ENCODE assay signal across 1 cellular context in the genomic region with DNA sequence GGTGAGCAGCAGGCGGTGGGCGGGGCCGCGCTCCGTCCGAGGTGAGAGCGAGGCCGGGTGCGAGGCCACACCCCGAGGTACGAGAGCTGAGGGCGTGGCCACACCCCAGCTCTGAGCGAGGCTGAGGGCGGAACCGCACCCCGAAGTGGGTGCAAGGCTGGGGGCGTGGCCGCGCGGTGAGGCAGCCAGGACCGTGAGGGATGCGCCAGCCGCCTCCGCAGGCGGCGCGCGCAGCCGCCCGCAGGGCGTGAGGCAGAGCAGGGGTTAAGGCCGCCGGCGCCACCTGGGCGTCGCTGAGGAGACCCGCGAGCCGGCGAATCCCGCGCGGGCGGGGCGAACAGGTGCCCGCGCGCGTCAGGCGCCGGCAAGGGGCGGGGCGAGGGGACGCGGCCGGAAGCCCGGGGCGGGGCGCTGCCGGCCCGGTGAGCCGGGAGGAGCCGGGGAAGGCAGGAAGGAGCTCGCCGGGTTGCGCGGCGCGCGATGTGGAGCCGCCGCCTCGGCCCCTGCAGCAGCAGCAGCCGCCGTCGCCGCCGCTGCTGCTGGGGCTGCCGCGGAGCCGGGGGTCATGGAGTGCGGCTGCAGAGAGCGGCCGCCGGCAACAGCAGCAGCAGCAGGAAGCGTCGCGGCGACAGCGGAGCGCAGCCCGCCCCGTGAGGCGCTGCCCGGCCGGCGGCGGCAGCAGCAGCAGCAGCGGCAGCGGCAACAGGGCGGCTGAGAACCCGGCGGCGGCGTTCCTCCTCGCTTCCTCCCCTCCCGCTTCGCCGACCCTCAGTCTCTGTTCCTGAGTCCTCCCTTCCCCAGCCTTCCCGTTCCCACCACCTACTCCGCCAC.
A peak's percentile ranks its signal among the peaks of the same experiment; 100 is the strongest.
TF ChIP-seq lines count a peak whose summit lies in the region.

Gene BICDL1 (plus strand): TSS at position 449 of the 831 bp plus-strand sequence. CDS start 633 bp downstream, outside the sequence.

TF ChIP-seq in K562, 482 proteins besides CTCF, POLR2A, EP300 and RAD21 (continued from another document and continues in another):
- TF ChIP-seq ZNF609 (CRISPR knock-in tag; IDR thresholded peaks at IDR 0.05; ENCODE audit: borderline replicate concordance) (no peak), MCM2 (IDR thresholded peaks at IDR 0.05; ENCODE audit: low read depth) (no peak), CREM (IDR thresholded peaks at IDR 0.05; ENCODE audit: low read depth) (0 out of 2 replicates have a peak, but pooled peaks have one; percentile 27), FUS (optimal IDR thresholded peaks at IDR 0.05; ENCODE audit: low read depth, low read length) (peak; percentile 13), NONO (IDR thresholded peaks at IDR 0.05; ENCODE audit: low read depth in 2 of 2, low read length in 1 of 2) (0 out of 4 replicates have a peak, but pooled peaks of 1 of the 2 experiments have one; percentile 18), RBFOX2 (IDR thresholded peaks at IDR 0.05; ENCODE audit: low read depth, low read length) (no peak), EGR1 (conservative IDR thresholded peaks at IDR 0.05) (peak; percentile 79), SMARCE1 (IDR thresholded peaks at IDR 0.05) (no peak), MEIS2 (IDR thresholded peaks at IDR 0.05; ENCODE audit: partially characterized antibody) (peak; percentile 64), ZBTB17 (CRISPR knock-in tag; IDR thresholded peaks at IDR 0.05) (no peak), HNRNPLL (IDR thresholded peaks at IDR 0.05; ENCODE audit: low read depth, low read length, poor library complexity, severe bottlenecking) (peak; percentile 49), ZNF449 (CRISPR knock-in tag; IDR thresholded peaks at IDR 0.05) (no peak), DIDO1 (tag; IDR thresholded peaks at IDR 0.05; ENCODE audit: low read depth) (no peak), IRF2 (CRISPR knock-in tag; IDR thresholded peaks at IDR 0.05) (no peak), NFRKB (IDR thresholded peaks at IDR 0.05; ENCODE audit: low read depth) (no peak), HSF4 (CRISPR knock-in tag; IDR thresholded peaks at IDR 0.05; ENCODE audit: borderline replicate concordance) (no peak), ZNF324 (CRISPR knock-in tag; IDR thresholded peaks at IDR 0.05) (no peak), CXXC5 (CRISPR knock-in tag; IDR thresholded peaks at IDR 0.05) (peak; percentile 84), TAF15 (IDR thresholded peaks at IDR 0.05; ENCODE audit: low read depth, low read length) (no peak), DPF2 (IDR thresholded peaks at IDR 0.05) (no peak), ZC3H8 (IDR thresholded peaks at IDR 0.05) (no peak), TCFL5 (CRISPR knock-in tag; conservative IDR thresholded peaks at IDR 0.05) (no peak), PHF21A (IDR thresholded peaks at IDR 0.05; ENCODE audit: borderline replicate concordance, low read depth) (no peak), TBL1XR1 (IDR thresholded peaks at IDR 0.05; ENCODE audit: low read length in 2 of 2) (no peak), RB1 (IDR thresholded peaks at IDR 0.05; ENCODE audit: low read depth) (peak; percentile 25; the same call in 1 of the 2 replicates), YY1 (IDR thresholded peaks at IDR 0.05; ENCODE audit: borderline replicate concordance in 1 of 3, control insufficient read depth in 1 of 3, extremely low read depth in 1 of 3, insufficient read depth in 3 of 3, insufficient read length in 1 of 3, insufficient replicate concordance in 2 of 3, low read depth in 1 of 3, low read length in 2 of 3) (peak in 1 of 3 experiments; percentile 25), SUPT5H (IDR thresholded peaks at IDR 0.05) (no peak), ZNF217 (CRISPR knock-in tag; IDR thresholded peaks at IDR 0.05) (no peak), FOXM1 (IDR thresholded peaks at IDR 0.05; ENCODE audit: low read depth) (no peak), FOXM1 (CRISPR knock-in tag; IDR thresholded peaks at IDR 0.05; ENCODE audit: low read depth) (peak; percentile 75; the same call in 1 of the 2 replicates), CBX1 (IDR thresholded peaks at IDR 0.05; ENCODE audit: low read depth) (no peak), KLF13 (tag; IDR thresholded peaks at IDR 0.05; ENCODE audit: borderline replicate concordance, low read depth) (peak; percentile 92), NCOA4 (IDR thresholded peaks at IDR 0.05; ENCODE audit: partially characterized antibody) (no peak), SOX6 (IDR thresholded peaks at IDR 0.05) (0 out of 2 replicates have a peak, but pooled peaks have one; percentile 12), ZSCAN32 (CRISPR knock-in tag; IDR thresholded peaks at IDR 0.05) (no peak), ATF7 (IDR thresholded peaks at IDR 0.05) (peak; percentile 65; the same call in 1 of the 2 replicates), BRCA1 (IDR thresholded peaks at IDR 0.05) (no peak), BRCA1 (CRISPR knock-in tag; IDR thresholded peaks at IDR 0.05) (no peak), ZKSCAN3 (CRISPR knock-in tag; IDR thresholded peaks at IDR 0.05) (no peak), LEF1 (IDR thresholded peaks at IDR 0.05) (no peak), ARID4B (CRISPR knock-in tag; IDR thresholded peaks at IDR 0.05) (0 out of 2 replicates have a peak, but pooled peaks have one; percentile 7), ATF1 (CRISPR knock-in tag; IDR thresholded peaks at IDR 0.05) (no peak), ATF1 (tag; IDR thresholded peaks at IDR 0.05) (peak; percentile 46; the same call in 1 of the 2 replicates), ELF1 (tag; IDR thresholded peaks at IDR 0.05) (peak; percentile 45; the same call in 1 of the 2 replicates), TCF7 (IDR thresholded peaks at IDR 0.05; ENCODE audit: borderline replicate concordance) (no peak), POLR3G (IDR thresholded peaks at IDR 0.05; ENCODE audit: extremely low read depth, insufficient read length, insufficient replicate concordance) (no peak), ZBTB8A (IDR thresholded peaks at IDR 0.05; ENCODE audit: partially characterized antibody) (no peak), ZNF41 (CRISPR knock-in tag; conservative IDR thresholded peaks at IDR 0.05) (no peak), STAT5A (IDR thresholded peaks at IDR 0.05; ENCODE audit: borderline replicate concordance, low read length) (no peak), SAP30 (IDR thresholded peaks at IDR 0.05; ENCODE audit: borderline replicate concordance, insufficient read depth, low read depth, low read length, poor library complexity, severe bottlenecking) (peak; percentile 84), CBX2 (IDR thresholded peaks at IDR 0.05; ENCODE audit: insufficient read depth, low read length, poor library complexity, severe bottlenecking) (no peak), TEAD4 (IDR thresholded peaks at IDR 0.05; ENCODE audit: low read length) (no peak), TEAD4 (CRISPR knock-in tag; IDR thresholded peaks at IDR 0.05; ENCODE audit: borderline replicate concordance) (no peak), ZNF644 (tag; IDR thresholded peaks at IDR 0.05; ENCODE audit: low read depth) (no peak; the same call in 1 of the 2 replicates)
- TF ChIP-seq, protein P1, sequence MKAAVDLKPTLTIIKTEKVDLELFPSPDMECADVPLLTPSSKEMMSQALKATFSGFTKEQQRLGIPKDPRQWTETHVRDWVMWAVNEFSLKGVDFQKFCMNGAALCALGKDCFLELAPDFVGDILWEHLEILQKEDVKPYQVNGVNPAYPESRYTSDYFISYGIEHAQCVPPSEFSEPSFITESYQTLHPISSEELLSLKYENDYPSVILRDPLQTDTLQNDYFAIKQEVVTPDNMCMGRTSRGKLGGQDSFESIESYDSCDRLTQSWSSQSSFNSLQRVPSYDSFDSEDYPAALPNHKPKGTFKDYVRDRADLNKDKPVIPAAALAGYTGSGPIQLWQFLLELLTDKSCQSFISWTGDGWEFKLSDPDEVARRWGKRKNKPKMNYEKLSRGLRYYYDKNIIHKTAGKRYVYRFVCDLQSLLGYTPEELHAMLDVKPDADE (conservative IDR thresholded peaks at IDR 0.05; ENCODE audit: control insufficient read depth, low read depth, low read length): peak; percentile 27; the same call in 1 of the 2 replicates
- TF ChIP-seq, protein P2, sequence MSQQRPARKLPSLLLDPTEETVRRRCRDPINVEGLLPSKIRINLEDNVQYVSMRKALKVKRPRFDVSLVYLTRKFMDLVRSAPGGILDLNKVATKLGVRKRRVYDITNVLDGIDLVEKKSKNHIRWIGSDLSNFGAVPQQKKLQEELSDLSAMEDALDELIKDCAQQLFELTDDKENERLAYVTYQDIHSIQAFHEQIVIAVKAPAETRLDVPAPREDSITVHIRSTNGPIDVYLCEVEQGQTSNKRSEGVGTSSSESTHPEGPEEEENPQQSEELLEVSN (IDR thresholded peaks at IDR 0.05; ENCODE audit: borderline replicate concordance in 1 of 2, extremely low read depth in 1 of 2, insufficient read depth in 1 of 2, insufficient read length in 1 of 2, low read depth in 1 of 2, low read length in 1 of 2, poor library complexity in 1 of 2, severe bottlenecking in 1 of 2): peak; percentile 48 to 63
- TF ChIP-seq, protein P3, sequence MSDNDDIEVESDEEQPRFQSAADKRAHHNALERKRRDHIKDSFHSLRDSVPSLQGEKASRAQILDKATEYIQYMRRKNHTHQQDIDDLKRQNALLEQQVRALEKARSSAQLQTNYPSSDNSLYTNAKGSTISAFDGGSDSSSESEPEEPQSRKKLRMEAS (CRISPR knock-in tag; IDR thresholded peaks at IDR 0.05): peak; percentile 58; the same call in 1 of the 2 replicates
